In genomic region chr1:160022330-160023310, GRCh38 we compare ENCODE assay signal across 20 cellular contexts. TPM values are rescaled to one million over a fixed set of nuclear protein-coding genes. Genes with fewer than 3 reads are reported as not detected.
DNase-seq lines count a peak whose midpoint lies in the region; ATAC-seq and TF ChIP-seq lines count a peak whose summit lies in the region.
"Had no signal": no experiment of that assay in that cellular context is flagged by ENCODE, and none has a peak within 500 bp of the region (broad histone marks: within the 10 kb centered on the region; RNA-seq: fewer than 3 reads in every experiment).

No MANE protein-coding gene starts in this region.

- DNase-seq in Daoy (ENCODE audit: low read depth): peak; percentile 14
- DNase-seq in HFFc6: peak; percentile 65
- peak; percentile 64 for DNase-seq in RPMI7951 (ENCODE audit: low read depth)
- peak; percentile 16 for DNase-seq in fibroblast of gingiva (ENCODE audit: low read depth)
- DNase-seq in T1000 (lab: John Stamatoyannopoulos, UW): no peak
- DNase-seq: activated CD8-positive, alpha-beta memory T cell treated with anti-CD3 and anti-CD28 coated beads, Interleukin-2, amount 10 ng/mL, durations not matched to agents 7 days and 5 days; activated naive CD8-positive, alpha-beta T cell treated with anti-CD3 and anti-CD28 coated beads, Interleukin-2, amount 10 ng/mL, durations not matched to agents 7 days and 5 days; body of pancreas; DMS153; head of caudate nucleus; Karpas-422; left lung; nephron progenitor cell; sigmoid colon; SW 1271 had no signal

- H3K4me1 Mint-ChIP-seq in HFFc6 (ENCODE audit: low read depth): peaks cover 36% of the 10 kb centered on the region
- H3K4me1 Mint-ChIP-seq: nephron progenitor cell; stimulated activated memory B cell treated with anti-CD40 and anti-IgM and Interleukin-4, amounts not matched to agents 10 μg/mL and 1 μg/mL and 100 μg/mL, for 72 hours had no signal

- H3K9me3 Mint-ChIP-seq in HFFc6: no peaks in the 10 kb centered on the region
- H3K9me3 Mint-ChIP-seq: activated naive CD8-positive, alpha-beta T cell treated with anti-CD3 and anti-CD28 coated beads, Interleukin-2, amount 10 ng/mL, durations not matched to agents 7 days and 5 days; activated T-helper 17 cell treated with anti-CD3 and anti-CD28 coated beads, Interleukin-2, amount 50 U/mL, for 72 hours; nephron progenitor cell; stimulated activated memory B cell treated with anti-CD40 and anti-IgM and Interleukin-4, amounts not matched to agents 10 μg/mL and 1 μg/mL and 100 μg/mL, for 72 hours had no signal

- H3K27ac Mint-ChIP-seq in HFFc6: no peak overlapping the region
- H3K27ac Mint-ChIP-seq: activated CD8-positive, alpha-beta memory T cell treated with anti-CD3 and anti-CD28 coated beads, Interleukin-2, amount 10 ng/mL, durations not matched to agents 7 days and 5 days; activated naive CD8-positive, alpha-beta T cell treated with anti-CD3 and anti-CD28 coated beads, Interleukin-2, amount 10 ng/mL, durations not matched to agents 7 days and 5 days; activated T-helper 17 cell treated with anti-CD3 and anti-CD28 coated beads, Interleukin-2, amount 50 U/mL, for 72 hours; nephron progenitor cell; stimulated activated memory B cell treated with anti-CD40 and anti-IgM and Interleukin-4, amounts not matched to agents 10 μg/mL and 1 μg/mL and 100 μg/mL, for 72 hours had no signal

- H3K4me3 Mint-ChIP-seq in HFFc6: no peak overlapping the region
- H3K4me3 Mint-ChIP-seq: activated CD8-positive, alpha-beta memory T cell treated with anti-CD3 and anti-CD28 coated beads, Interleukin-2, amount 10 ng/mL, durations not matched to agents 7 days and 5 days; activated naive CD8-positive, alpha-beta T cell treated with anti-CD3 and anti-CD28 coated beads, Interleukin-2, amount 10 ng/mL, durations not matched to agents 7 days and 5 days; activated T-helper 17 cell treated with anti-CD3 and anti-CD28 coated beads, Interleukin-2, amount 50 U/mL, for 72 hours; nephron progenitor cell; stimulated activated memory B cell treated with anti-CD40 and anti-IgM and Interleukin-4, amounts not matched to agents 10 μg/mL and 1 μg/mL and 100 μg/mL, for 72 hours had no signal

- no peaks in the 10 kb centered on the region for H3K36me3 Mint-ChIP-seq in HFFc6 (ENCODE audit: low read depth)
- H3K36me3 Mint-ChIP-seq: stimulated activated memory B cell treated with anti-CD40 and anti-IgM and Interleukin-4, amounts not matched to agents 10 μg/mL and 1 μg/mL and 100 μg/mL, for 72 hours had no signal

- no peak for ATAC-seq in HG02798 (IDR thresholded peaks at IDR 0.05; ENCODE audit: poor library complexity, unreplicated experiment)
- no peak for ATAC-seq in GM21723 (IDR thresholded peaks at IDR 0.05; ENCODE audit: unreplicated experiment)
- ATAC-seq: activated CD8-positive, alpha-beta memory T cell treated with anti-CD3 and anti-CD28 coated beads, Interleukin-2, amount 10 ng/mL, durations not matched to agents 7 days and 5 days; activated T-helper 17 cell treated with anti-CD3 and anti-CD28 coated beads, Interleukin-2, amount 50 U/mL, for 72 hours; body of pancreas; left lung; stimulated activated memory B cell treated with anti-CD40 and anti-IgM and Interleukin-4, amounts not matched to agents 10 μg/mL and 1 μg/mL and 100 μg/mL, for 72 hours had no signal

- no peak for TF ChIP-seq CTCF in HFFc6 (IDR thresholded peaks at IDR 0.05)

- H3K27me3 Mint-ChIP-seq in HFFc6 (ENCODE audit: insufficient read depth): peaks cover 5% of the 10 kb centered on the region
- H3K27me3 Mint-ChIP-seq: activated CD8-positive, alpha-beta memory T cell treated with anti-CD3 and anti-CD28 coated beads, Interleukin-2, amount 10 ng/mL, durations not matched to agents 7 days and 5 days; activated T-helper 17 cell treated with anti-CD3 and anti-CD28 coated beads, Interleukin-2, amount 50 U/mL, for 72 hours had no signal

RNA-seq across cellular contexts. Expression of gene PIGM, which starts 9.2 kb away (rescaled TPM):
- 5.2 and 5.3 TPM in 2 replicates for total RNA-seq in Daoy (2014; rRNA removed; shearing (Covaris generic))
- 1 to 10 TPM; 6.7 to 8.4 (median 7.7) TPM for total RNA-seq in HFFc6 (2021; fragmentation: NEBNext Ultra II Directional; extraction: Animal tissue kit (Norgen Biotek cat#: 25700))
- total RNA-seq in RPMI7951 (2014; rRNA removed; shearing (Covaris generic)): 4.7 and 4.9 TPM in 2 replicates

RNA-seq across cellular contexts. Expression of gene KCNJ10, which starts 47.3 kb away (rescaled TPM):
- total RNA-seq in Daoy (2014; rRNA removed; shearing (Covaris generic)): under 0.01 TPM in 1 of 2 replicates, not detected in the other
- total RNA-seq in HFFc6 (2021; fragmentation: NEBNext Ultra II Directional; extraction: Animal tissue kit (Norgen Biotek cat#: 25700)): not detected
- 0.10 and 0.12 TPM in 2 replicates for total RNA-seq in RPMI7951 (2014; rRNA removed; shearing (Covaris generic))
- total RNA-seq: activated CD8-positive, alpha-beta memory T cell treated with anti-CD3 and anti-CD28 coated beads, Interleukin-2, amount 10 ng/mL, durations not matched to agents 7 days and 5 days; activated naive CD8-positive, alpha-beta T cell treated with anti-CD3 and anti-CD28 coated beads, Interleukin-2, amount 10 ng/mL, durations not matched to agents 7 days and 5 days; activated T-helper 17 cell treated with anti-CD3 and anti-CD28 coated beads, Interleukin-2, amount 50 U/mL, for 72 hours; body of pancreas; thoracic aorta had no signal

RNA-seq across cellular contexts. Expression of gene KCNJ9, which starts 58.7 kb away (rescaled TPM):
- not detected in 2 replicates for total RNA-seq in Daoy (2014; rRNA removed; shearing (Covaris generic))
- total RNA-seq in HFFc6 (2021; fragmentation: NEBNext Ultra II Directional; extraction: Animal tissue kit (Norgen Biotek cat#: 25700)): not detected
- not detected in 2 replicates for total RNA-seq in RPMI7951 (2014; rRNA removed; shearing (Covaris generic))
- total RNA-seq: activated CD8-positive, alpha-beta memory T cell treated with anti-CD3 and anti-CD28 coated beads, Interleukin-2, amount 10 ng/mL, durations not matched to agents 7 days and 5 days; activated naive CD8-positive, alpha-beta T cell treated with anti-CD3 and anti-CD28 coated beads, Interleukin-2, amount 10 ng/mL, durations not matched to agents 7 days and 5 days; body of pancreas; left lung had no signal
